In the genomic region with DNA sequence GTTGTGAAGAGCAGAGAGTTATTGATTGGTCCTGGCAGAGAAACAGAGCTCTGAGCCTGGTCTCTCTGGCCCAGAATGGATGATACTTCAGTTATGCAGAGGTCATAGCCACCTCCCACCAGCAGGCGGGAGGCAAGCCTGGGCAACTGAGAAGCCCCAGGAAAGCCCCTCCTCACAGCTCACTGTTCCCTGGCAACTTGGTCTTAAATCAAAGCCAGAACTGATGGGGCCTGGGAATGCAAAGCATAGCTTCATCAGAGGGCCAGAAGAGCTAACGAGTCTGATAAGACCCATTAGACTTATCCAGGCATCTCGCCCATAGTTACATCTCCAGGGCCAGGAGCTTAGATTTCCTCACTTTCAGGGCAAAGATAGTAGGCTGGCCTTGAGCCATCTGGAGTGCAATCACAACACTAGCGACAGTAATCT, we compare ENCODE assay signal across 12 cellular contexts. TPM values are rescaled to one million over a fixed set of nuclear protein-coding genes. Genes with fewer than 3 reads are reported as not detected.
DNase-seq lines count a peak whose midpoint lies in the region; ATAC-seq and TF ChIP-seq lines count a peak whose summit lies in the region.
"Had no signal": no experiment of that assay in that cellular context is flagged by ENCODE, and none has a peak within 500 bp of the region (broad histone marks: within the 10 kb centered on the region; RNA-seq: fewer than 3 reads in every experiment).

No MANE protein-coding gene starts in this region.

- WGBS in IMR-90 (ENCODE audit: extremely low coverage in 2 of 2, insufficient read length in 1 of 2), 2 experiments = no CpG with 5 or more reads among the region's 4 CpGs
- 65 to 69% methylated on average over 3 to 4 of the region's 4 CpGs for WGBS in endodermal cell (ENCODE audit: insufficient coverage in 1 of 2, insufficient read length in 1 of 2), 2 experiments
- no CpG with 5 or more reads among the region's 4 CpGs for WGBS in mesendoderm (ENCODE audit: extremely low coverage, insufficient coverage, low lambda C conversion rate)

- H3K14ac ChIP-seq in IMR-90 (replicated peaks; ENCODE audit: low read depth, low read length) = no peak overlapping the region

- H3K79me1 ChIP-seq in IMR-90 (ENCODE audit: low read depth in 1 of 2, low read length in 2 of 2) (no peaks in the 10 kb centered on the region), mesendoderm (ENCODE audit: low read length) (no peaks in the 10 kb centered on the region)

- H2BK15ac ChIP-seq in IMR-90 (ENCODE audit: low read depth, low read length) (no peak overlapping the region), mesendoderm (replicated peaks; ENCODE audit: low read depth) (no peak overlapping the region)

- no peak overlapping the region for H3K4me3 ChIP-seq in GM12865 (ENCODE audit: low read depth, low read length)
- no peak overlapping the region for H3K4me3 ChIP-seq in IMR-90 (ENCODE audit: insufficient read depth, low read depth, low read length)
- H3K4me3 ChIP-seq in endodermal cell (ENCODE audit: low read length) = no peak overlapping the region
- H3K4me3 ChIP-seq in mesendoderm (ENCODE audit: low read length) = no peak overlapping the region
- no peak overlapping the region for H3K4me3 ChIP-seq in colonic mucosa
- H3K4me3 ChIP-seq: skin epidermis had no signal

- in situ Hi-C loops in IMR-90 (cut with MboI; ENCODE audit: low sequenced_read_pairs) = no loop called here

- POLR2A ChIA-PET in IMR-90 (lab: Charles Lee; ENCODE audit: unreplicated experiment) = no interaction called here

- dilution Hi-C loops in IMR-90 (cut with HindIII; ENCODE audit: low sequenced_read_pairs, unreplicated experiment) = no loop called here

- H2BK20ac ChIP-seq in IMR-90 (ENCODE audit: low read depth, low read length) = no peak overlapping the region

- H3K9me1 ChIP-seq in IMR-90 (ENCODE audit: insufficient read depth, low read length) = no peaks in the 10 kb centered on the region; the same call in 1 of the 2 replicates

- no peak for TF ChIP-seq RAD21 in IMR-90 (IDR thresholded peaks at IDR 0.05; ENCODE audit: low read length)

- H3K18ac ChIP-seq in IMR-90 (ENCODE audit: low read depth, low read length) (no peak overlapping the region), mesendoderm (ENCODE audit: low read length) (no peak overlapping the region)

- H3K9me3 Mint-ChIP-seq in endodermal cell = no peaks in the 10 kb centered on the region
- H3K9me3 Mint-ChIP-seq in activated naive CD4-positive, alpha-beta T cell treated with anti-CD3 and anti-CD28 coated beads, Interleukin-2, amount 50 U/mL, for 72 hours = no peaks in the 10 kb centered on the region

- TF ChIP-seq CTCF in GM12865 (IDR thresholded peaks at IDR 0.05; ENCODE audit: insufficient read depth, low read depth, low read length, missing control alignments) = peak; percentile 49
- TF ChIP-seq CTCF in IMR-90 (conservative IDR thresholded peaks at IDR 0.05; ENCODE audit: low read depth, low read length) = no peak
- TF ChIP-seq CTCF in endodermal cell (conservative IDR thresholded peaks at IDR 0.05) = peak; percentile 83
- TF ChIP-seq CTCF in colonic mucosa (IDR thresholded peaks at IDR 0.05) = no peak

- CTCF ChIA-PET in IMR-90 (lab: Yijun Ruan, JAX) = interaction anchor here (0.6 to 1.4 kb wide), 3 partner anchors 9 to 487 kb away, joined by 3 read pairs; no protein-coding TSS in a partner anchor

- H3K9me3 ChIP-seq in IMR-90 (ENCODE audit: control insufficient read depth, insufficient read depth, low read length) = no peaks in the 10 kb centered on the region
- no peaks in the 10 kb centered on the region for H3K9me3 ChIP-seq in endodermal cell (ENCODE audit: control insufficient read depth, low read length)
- no peaks in the 10 kb centered on the region for H3K9me3 ChIP-seq in colonic mucosa

- H3K9ac ChIP-seq in IMR-90 (ENCODE audit: low read depth, low read length) (no peak overlapping the region), endodermal cell (ENCODE audit: extremely low read depth, low read length, poor library complexity, severe bottlenecking) (no peak overlapping the region), mesendoderm (ENCODE audit: low read length) (no peak overlapping the region), colonic mucosa (ENCODE audit: low read depth in 2 of 2, low read length in 2 of 2) (no peak overlapping the region)

- H4K5ac ChIP-seq in IMR-90 (ENCODE audit: low read depth, low read length) = no peak overlapping the region
- no peak overlapping the region for H4K5ac ChIP-seq in mesendoderm (ENCODE audit: low read length)

- DNase-seq in GM12865 (ENCODE audit: low read depth) (peak; percentile 53), IMR-90 (peak; percentile 30), endodermal cell (peak; percentile 92), mesendoderm (peak; percentile 95), hepatic stellate cell (ENCODE audit: low spot score) (no peak), colonic mucosa (no peak)
- no peak for DNase-seq in activated naive CD4-positive, alpha-beta T cell treated with anti-CD3 and anti-CD28 coated beads, Interleukin-2, amount 50 U/mL, for 72 hours (ENCODE audit: low spot score in 2 of 2)
- DNase-seq: activated CD4-positive, alpha-beta T cell treated with anti-CD3 and anti-CD28 coated beads for 4 hours; DMS79; NCI-H510A treated with DMSO at 0.1 percent for 48 hours had no signal

- H2BK120ac ChIP-seq in IMR-90 (ENCODE audit: low read depth, low read length) (no peak overlapping the region), mesendoderm (ENCODE audit: low read depth, low read length) (no peak overlapping the region)

- no peak overlapping the region for H3K56ac ChIP-seq in IMR-90 (ENCODE audit: extremely low read depth, insufficient read depth, low read length)
- no peak overlapping the region for H3K56ac ChIP-seq in mesendoderm (ENCODE audit: low read length)

- H3K27me3 ChIP-seq in IMR-90 (ENCODE audit: control insufficient read depth, insufficient read depth, low read length) = no peaks in the 10 kb centered on the region
- H3K27me3 ChIP-seq in endodermal cell (ENCODE audit: control insufficient read depth, insufficient read depth, low read length, poor library complexity, severe bottlenecking) = no peaks in the 10 kb centered on the region
- no peaks in the 10 kb centered on the region for H3K27me3 ChIP-seq in mesendoderm (ENCODE audit: insufficient read depth, low read length, poor library complexity)
- H3K27me3 ChIP-seq in colonic mucosa = no peaks in the 10 kb centered on the region

- H3K4me2 ChIP-seq in IMR-90 (ENCODE audit: low read depth, low read length) = no peak overlapping the region
- no peak overlapping the region for H3K4me2 ChIP-seq in mesendoderm (ENCODE audit: low read length)

- intact Hi-C loops in IMR-90 (cut with micrococcal nuclease) (no loop called here), colonic mucosa (cut with DNase I) (no loop called here)

- H3K4me3 Mint-ChIP-seq in endodermal cell = no peak overlapping the region

- no peak overlapping the region for H3K4ac ChIP-seq in IMR-90 (ENCODE audit: low read depth, low read length)
- H3K4ac ChIP-seq in mesendoderm (ENCODE audit: low read depth, low read length) = no peak overlapping the region

- TF ChIP-seq POLR2A in IMR-90 (IDR thresholded peaks at IDR 0.05; ENCODE audit: low read depth, low read length) = no peak

- no peak overlapping the region for H2AK5ac ChIP-seq in IMR-90 (ENCODE audit: low read depth, low read length)
- H2AK5ac ChIP-seq in mesendoderm (ENCODE audit: low read length) = no peak overlapping the region

- H3K36me3 ChIP-seq in IMR-90 (ENCODE audit: control insufficient read depth, insufficient read depth, low read length) = no peaks in the 10 kb centered on the region
- no peaks in the 10 kb centered on the region for H3K36me3 ChIP-seq in endodermal cell (ENCODE audit: control insufficient read depth, insufficient read depth, low read length)
- H3K36me3 ChIP-seq in mesendoderm (ENCODE audit: control insufficient read depth, insufficient read depth, low read length) = no peaks in the 10 kb centered on the region
- H3K36me3 ChIP-seq in colonic mucosa = no peaks in the 10 kb centered on the region

- H4K91ac ChIP-seq in IMR-90 (ENCODE audit: insufficient read depth, low read depth, low read length) = no peak overlapping the region

- H3K4me1 ChIP-seq in IMR-90 (ENCODE audit: control insufficient read depth, insufficient read depth, low read length) (no peaks in the 10 kb centered on the region), endodermal cell (ENCODE audit: control insufficient read depth, insufficient read depth, low read length) (no peaks in the 10 kb centered on the region), mesendoderm (ENCODE audit: control insufficient read depth, low read depth, low read length) (no peaks in the 10 kb centered on the region), colonic mucosa (no peaks in the 10 kb centered on the region)

- H3K4me1 Mint-ChIP-seq in endodermal cell = peaks cover 17% of the 10 kb centered on the region

- no peaks in the 10 kb centered on the region for H3K27me3 Mint-ChIP-seq in endodermal cell (ENCODE audit: insufficient read depth)

- no peak overlapping the region for H3K27ac Mint-ChIP-seq in endodermal cell
- H3K27ac Mint-ChIP-seq in activated naive CD4-positive, alpha-beta T cell treated with anti-CD3 and anti-CD28 coated beads, Interleukin-2, amount 50 U/mL, for 72 hours = no peak overlapping the region

- H3K36me3 Mint-ChIP-seq in endodermal cell (ENCODE audit: low read depth) = no peaks in the 10 kb centered on the region
- H3K36me3 Mint-ChIP-seq in activated naive CD4-positive, alpha-beta T cell treated with anti-CD3 and anti-CD28 coated beads, Interleukin-2, amount 50 U/mL, for 72 hours = no peaks in the 10 kb centered on the region

- no peak overlapping the region for H2AK9ac ChIP-seq in IMR-90 (replicated peaks; ENCODE audit: low read depth, low read length, poor library complexity)

- H3K27ac ChIP-seq in IMR-90 (ENCODE audit: insufficient read depth, low read length) (no peak overlapping the region), endodermal cell (ENCODE audit: low read depth, low read length) (no peak overlapping the region), mesendoderm (ENCODE audit: low read depth, low read length) (no peak overlapping the region), colonic mucosa (no peak overlapping the region)
- H3K27ac ChIP-seq: skin epidermis had no signal

- peak; percentile 48 for ATAC-seq in IMR-90 (ENCODE audit: low read depth)
- no peak for ATAC-seq in activated naive CD4-positive, alpha-beta T cell treated with anti-CD3 and anti-CD28 coated beads, Interleukin-2, amount 50 U/mL, for 72 hours
- ATAC-seq in GM18502 (IDR thresholded peaks at IDR 0.05; ENCODE audit: poor library complexity, unreplicated experiment) = no peak

- no peak overlapping the region for H2AFZ ChIP-seq in IMR-90 (replicated peaks; ENCODE audit: low read length, poor library complexity)

- H3K79me2 ChIP-seq in mesendoderm (ENCODE audit: control insufficient read depth, insufficient read depth, low read length) = no peaks in the 10 kb centered on the region

- H4K20me1 ChIP-seq in IMR-90 (ENCODE audit: insufficient read depth, low read length) = no peaks in the 10 kb centered on the region

- H3K23ac ChIP-seq in IMR-90 (ENCODE audit: low read depth, low read length) (no peak overlapping the region), mesendoderm (ENCODE audit: low read length) (no peak overlapping the region)

- H2BK5ac ChIP-seq in IMR-90 (ENCODE audit: low read depth, low read length, poor library complexity, severe bottlenecking) (no peak overlapping the region), mesendoderm (ENCODE audit: low read length) (no peak overlapping the region)

- H4K8ac ChIP-seq in IMR-90 (ENCODE audit: low read depth in 2 of 2, low read length in 2 of 2) = no peak overlapping the region
- H4K8ac ChIP-seq in mesendoderm (ENCODE audit: low read depth, low read length) = no peak overlapping the region

- BruUV-seq in IMR-90 (replicated peaks; lab: Mats Ljungman, UMichigan) = no TSS peak

RNA-seq across cellular contexts. Expression of a gene that starts 5.5 kb away (rescaled TPM):
- total RNA-seq in IMR-90 (2012; rRNA removed) (under 0.01 and 0.18 TPM in 2 replicates), endodermal cell (1 to 10 TPM; 3.1 to 7.3 TPM), colonic mucosa (under 1 TPM; 0.79 to 0.85 TPM)
- polyA plus RNA-seq in IMR-90 (2012; rRNA removed) = 0.65 and 1.0 TPM in 2 replicates
- 0.21 and 0.30 TPM in 2 replicates for polyA plus RNA-seq in IMR-90 (2012; cell fraction: cytosol; rRNA removed)
- 5.7 and 6.6 TPM in 2 replicates for polyA plus RNA-seq in IMR-90 (2012; cell fraction: nucleus; rRNA removed; ENCODE audit: low replicate concordance)
- 3.9 TPM for polyA plus RNA-seq in endodermal cell (2013, experiment 1 of 2)
- 4.0 TPM for polyA plus RNA-seq in endodermal cell (2013, experiment 2 of 2)
- polyA plus RNA-seq in mesendoderm (2013, experiment 1 of 2) = 0.66 TPM
- polyA plus RNA-seq in mesendoderm (2013, experiment 2 of 2) = 0.56 TPM
- total RNA-seq in activated naive CD4-positive, alpha-beta T cell treated with anti-CD3 and anti-CD28 coated beads, Interleukin-2, amount 50 U/mL, for 72 hours = 1 to 10 TPM in 1 of 2 donors, under 1 TPM in 1; 0.98 to 2.9 TPM

Comparison
In these comparisons a context has a peak if more than half of its experiments do, and no peak if none do; other contexts are left out.
1. DNase-seq: peak in GM12865 (single experiment), IMR-90 (single experiment), endodermal cell (single experiment) and mesendoderm (single experiment); none in activated naive CD4-positive, alpha-beta T cell treated with anti-CD3 and anti-CD28 coated beads, Interleukin-2, amount 50 U/mL, for 72 hours (0 of 2), hepatic stellate cell (single experiment) and colonic mucosa (single experiment).
2. CTCF ChIP-seq: peak in GM12865 (single experiment) and endodermal cell (single experiment); none in IMR-90 (single experiment) and colonic mucosa (single experiment).